36 cellular contexts compared by ENCODE assay signal in the genomic region with DNA sequence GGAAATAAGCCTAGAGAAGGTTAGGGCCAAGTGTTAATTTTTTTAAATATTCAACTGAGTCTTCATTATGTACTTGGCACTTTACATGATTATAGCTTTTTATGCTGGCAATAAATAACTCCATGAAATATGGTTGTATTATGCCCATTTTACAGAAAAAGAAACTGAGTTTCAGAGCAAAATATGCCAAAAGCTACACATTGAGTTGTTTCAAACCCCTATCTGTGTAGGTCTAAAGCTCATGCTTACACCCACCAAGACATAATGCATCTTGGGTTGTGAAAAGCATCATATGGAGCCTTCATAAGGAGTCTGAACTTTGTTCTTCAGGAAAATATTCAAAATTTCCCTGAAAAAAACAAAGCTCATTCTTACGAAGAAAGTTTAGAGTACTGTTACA.
"Had no signal": no experiment of that assay in that cellular context is flagged by ENCODE, and none has a peak within 500 bp of the region (broad histone marks: within the 10 kb centered on the region; RNA-seq: fewer than 3 reads in every experiment).

No MANE protein-coding gene starts in this region.

- H3K27me3 Mint-ChIP-seq: activated B cell treated with CpG ODN at 0.5 μM for 24 hours; activated CD4-positive, alpha-beta memory T cell treated with anti-CD3 and anti-CD28 coated beads for 36 hours; activated CD4-positive, alpha-beta T cell treated with anti-CD3 and anti-CD28 coated beads, Interleukin-2, amount 10 ng/mL, durations not matched to agents 24 days and 14 days; activated CD8-positive, alpha-beta memory T cell treated with anti-CD3 and anti-CD28 coated beads, Interleukin-2, amount 10 ng/mL, durations not matched to agents 7 days and 5 days; activated CD8-positive, alpha-beta T cell treated with anti-CD3 and anti-CD28 coated beads for 36 hours; activated naive CD4-positive, alpha-beta T cell treated with anti-CD3 and anti-CD28 coated beads, Interleukin-2, amount 10 ng/mL, durations not matched to agents 7 days and 5 days; activated naive CD4-positive, alpha-beta T cell treated with anti-CD3 and anti-CD28 coated beads, Interleukin-2, amount 50 U/mL, for 24 hours; activated naive CD8-positive, alpha-beta T cell; activated naive CD8-positive, alpha-beta T cell treated with anti-CD3 and anti-CD28 coated beads, Interleukin-2, amount 50 U/mL, for 24 hours; activated T-cell treated with anti-CD3 and anti-CD28 coated beads, Interleukin-2, amount 50 U/mL, for 24 hours; brain; central memory CD8-positive, alpha-beta T cell had no signal

- H3K36me3 ChIP-seq: cardiac muscle cell had no signal

- DNase-seq: activated B cell treated with CpG ODN at 0.5 μM for 24 hours; activated CD4-positive, alpha-beta memory T cell treated with anti-CD3 and anti-CD28 coated beads for 36 hours; activated CD4-positive, alpha-beta T cell treated with anti-CD3 and anti-CD28 coated beads for 4 hours; activated CD4-positive, alpha-beta T cell treated with anti-CD3 and anti-CD28 coated beads, Interleukin-2, amount 10 ng/mL, durations not matched to agents 24 days and 14 days; activated CD4-positive, alpha-beta T cell treated with anti-CD3 and anti-CD28 coated beads, Interleukin-2, amount 50 U/mL, for 1 hour; activated CD4-positive, alpha-beta T cell treated with anti-CD3 and anti-CD28 coated beads, Interleukin-2, amount 50 U/mL, for 4 hours; activated CD4-positive, CD25-positive, alpha-beta regulatory T cell treated with anti-CD3 and anti-CD28 coated beads, Interleukin-2, amount 50 U/mL, for 72 hours; activated CD8-positive, alpha-beta memory T cell treated with anti-CD3 and anti-CD28 coated beads, Interleukin-2, amount 10 ng/mL, durations not matched to agents 7 days and 5 days; activated CD8-positive, alpha-beta memory T cell treated with anti-CD3 and anti-CD28 coated beads, Interleukin-2, amount 50 U/mL, for 48 hours; activated CD8-positive, alpha-beta T cell treated with anti-CD3 and anti-CD28 coated beads for 36 hours; activated effector memory CD4-positive, alpha-beta T cell treated with Interleukin-2 at 50 U/mL for 16 hours; activated gamma-delta T cell; activated naive CD4-positive, alpha-beta T cell treated with anti-CD3 and anti-CD28 coated beads, Interleukin-2, amount 10 ng/mL, durations not matched to agents 7 days and 5 days; activated naive CD4-positive, alpha-beta T cell treated with Interleukin-2 at 50 U/mL for 16 hours; activated naive CD8-positive, alpha-beta T cell treated with anti-CD3 and anti-CD28 coated beads, Interleukin-2, amount 10 ng/mL, durations not matched to agents 7 days and 5 days; activated naive CD8-positive, alpha-beta T cell treated with anti-CD3 and anti-CD28 coated beads, Interleukin-2, amount 50 U/mL, for 24 hours; activated T-cell treated with anti-CD3 and anti-CD28 coated beads, Interleukin-2, amount 50 U/mL, for 24 hours; activated T-cell treated with anti-CD3 and anti-CD28 coated beads, Interleukin-2, amount 50 U/mL, for 48 hours; amygdala; anterior cingulate cortex; caudate nucleus; cerebellar nuclear complex; T-helper 1 cell; T-helper 2 cell; T-helper 9 cell had no signal

- H3K4me1 Mint-ChIP-seq: activated B cell treated with CpG ODN at 0.5 μM for 24 hours; activated CD4-positive, alpha-beta T cell treated with anti-CD3 and anti-CD28 coated beads, Interleukin-2, amount 10 ng/mL, durations not matched to agents 24 days and 14 days; activated CD8-positive, alpha-beta memory T cell treated with anti-CD3 and anti-CD28 coated beads, Interleukin-2, amount 10 ng/mL, durations not matched to agents 7 days and 5 days; activated naive CD4-positive, alpha-beta T cell treated with anti-CD3 and anti-CD28 coated beads, Interleukin-2, amount 10 ng/mL, durations not matched to agents 7 days and 5 days; central memory CD8-positive, alpha-beta T cell had no signal

- H3K27me3 ChIP-seq: cardiac muscle cell had no signal

- FAIRE-seq: bronchial epithelial cell, TTC549 had no signal

- H3K4me3 ChIP-seq: cardiac muscle cell had no signal

- H3K27ac Mint-ChIP-seq: activated B cell treated with CpG ODN at 0.5 μM for 24 hours; activated CD4-positive, alpha-beta memory T cell treated with anti-CD3 and anti-CD28 coated beads for 36 hours; activated CD4-positive, alpha-beta T cell treated with anti-CD3 and anti-CD28 coated beads, Interleukin-2, amount 10 ng/mL, durations not matched to agents 24 days and 14 days; activated CD8-positive, alpha-beta memory T cell treated with anti-CD3 and anti-CD28 coated beads, Interleukin-2, amount 10 ng/mL, durations not matched to agents 7 days and 5 days; activated CD8-positive, alpha-beta T cell treated with anti-CD3 and anti-CD28 coated beads for 36 hours; activated naive CD4-positive, alpha-beta T cell treated with anti-CD3 and anti-CD28 coated beads, Interleukin-2, amount 10 ng/mL, durations not matched to agents 7 days and 5 days; activated naive CD4-positive, alpha-beta T cell treated with anti-CD3 and anti-CD28 coated beads, Interleukin-2, amount 50 U/mL, for 24 hours; activated naive CD8-positive, alpha-beta T cell; activated naive CD8-positive, alpha-beta T cell treated with anti-CD3 and anti-CD28 coated beads, Interleukin-2, amount 10 ng/mL, durations not matched to agents 7 days and 5 days; activated naive CD8-positive, alpha-beta T cell treated with anti-CD3 and anti-CD28 coated beads, Interleukin-2, amount 50 U/mL, for 24 hours; activated T-cell treated with anti-CD3 and anti-CD28 coated beads, Interleukin-2, amount 50 U/mL, for 24 hours; activated T-helper 2 cell treated with anti-CD3 and anti-CD28 coated beads, Interferon-gamma antibody, Interleukin-2, Interleukin-4, amounts not matched to agents 10 μg/mL and 5 μg/mL and 100 μg/mL, durations not matched to agents 14 hours and 24 hours and 36 hours; brain; T-helper 1 cell treated with Interleukin-12 subunit alpha and Interleukin-12 subunit beta and Interleukin-4 antibody, amounts not matched to agents 30 μg/mL and 1 μg/mL, for 36 hours; T-helper 2 cell treated with Interferon-gamma antibody and Interleukin-4, amounts not matched to agents 5 μg/mL and 100 μg/mL, for 36 hours had no signal

- H3K4me3 Mint-ChIP-seq: activated B cell treated with CpG ODN at 0.5 μM for 24 hours; activated CD4-positive, alpha-beta memory T cell treated with anti-CD3 and anti-CD28 coated beads for 36 hours; activated CD4-positive, alpha-beta T cell treated with anti-CD3 and anti-CD28 coated beads, Interleukin-2, amount 10 ng/mL, durations not matched to agents 24 days and 14 days; activated CD8-positive, alpha-beta memory T cell treated with anti-CD3 and anti-CD28 coated beads, Interleukin-2, amount 10 ng/mL, durations not matched to agents 7 days and 5 days; activated CD8-positive, alpha-beta T cell treated with anti-CD3 and anti-CD28 coated beads for 36 hours; activated naive CD4-positive, alpha-beta T cell treated with anti-CD3 and anti-CD28 coated beads, Interleukin-2, amount 10 ng/mL, durations not matched to agents 7 days and 5 days; activated naive CD4-positive, alpha-beta T cell treated with anti-CD3 and anti-CD28 coated beads, Interleukin-2, amount 50 U/mL, for 24 hours; activated naive CD8-positive, alpha-beta T cell; activated naive CD8-positive, alpha-beta T cell treated with anti-CD3 and anti-CD28 coated beads, Interleukin-2, amount 10 ng/mL, durations not matched to agents 7 days and 5 days; activated naive CD8-positive, alpha-beta T cell treated with anti-CD3 and anti-CD28 coated beads, Interleukin-2, amount 50 U/mL, for 24 hours; activated T-cell treated with anti-CD3 and anti-CD28 coated beads, Interleukin-2, amount 50 U/mL, for 24 hours; brain; central memory CD8-positive, alpha-beta T cell; T-helper 1 cell treated with Interleukin-12 subunit alpha and Interleukin-12 subunit beta and Interleukin-4 antibody, amounts not matched to agents 30 μg/mL and 1 μg/mL, for 36 hours; T-helper 2 cell treated with Interferon-gamma antibody and Interleukin-4, amounts not matched to agents 5 μg/mL and 100 μg/mL, for 36 hours had no signal

- ATAC-seq: activated CD8-positive, alpha-beta memory T cell treated with anti-CD3 and anti-CD28 coated beads, Interleukin-2, amount 10 ng/mL, durations not matched to agents 7 days and 5 days; activated CD8-positive, alpha-beta T cell treated with anti-CD3 and anti-CD28 coated beads for 36 hours; activated naive CD8-positive, alpha-beta T cell treated with anti-CD3 and anti-CD28 coated beads, Interleukin-2, amount 50 U/mL, for 24 hours had no signal

- H3K27ac ChIP-seq: cardiac muscle cell, VCaP had no signal
